Comparison of ENCODE assay signal across 9 cellular contexts in the genomic region with DNA sequence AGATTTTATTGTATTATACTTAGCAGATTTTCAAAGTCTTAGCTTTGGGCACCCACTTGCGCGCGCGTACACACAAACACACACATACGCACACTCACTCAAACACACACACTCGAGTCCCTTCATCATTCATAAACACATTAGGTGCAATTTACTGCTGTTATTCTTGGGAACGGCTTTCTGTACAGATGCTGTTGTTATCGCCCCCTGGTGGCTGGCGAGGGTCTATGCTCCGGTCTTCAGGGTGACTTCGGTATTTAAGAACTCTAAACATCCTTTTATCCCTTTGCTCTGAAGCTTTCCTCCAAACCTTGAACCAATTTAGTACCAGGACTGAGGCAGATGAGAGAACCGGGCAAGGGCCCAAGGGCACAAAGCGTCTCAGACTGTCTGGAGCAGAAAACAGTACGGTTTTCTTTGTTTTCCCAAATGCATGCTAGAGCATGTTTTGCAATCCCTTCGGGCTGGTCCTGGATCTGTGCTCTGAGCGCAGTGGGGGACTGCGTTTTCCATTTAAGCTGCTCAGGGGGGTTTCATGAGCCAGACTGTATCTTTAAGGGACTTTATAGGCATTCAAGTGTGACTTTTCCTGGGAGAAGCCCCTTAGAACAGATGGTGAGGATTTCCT. TPM values are rescaled to one million over a fixed set of nuclear protein-coding genes. Genes with fewer than 3 reads are reported as not detected.
A peak's percentile ranks its signal among the peaks of the same experiment; 100 is the strongest.
DNase-seq lines count a peak whose midpoint lies in the region; ATAC-seq and TF ChIP-seq lines count a peak whose summit lies in the region.
"Had no signal": no experiment of that assay in that cellular context is flagged by ENCODE, and none has a peak within 500 bp of the region (broad histone marks: within the 10 kb centered on the region; RNA-seq: fewer than 3 reads in every experiment).

No MANE protein-coding gene starts in this region.

- DNase-seq in CD14-positive monocyte (ENCODE audit: low spot score) (no peak), NCI-H774 (lab: John Stamatoyannopoulos, UW) (peak; percentile 19), fibroblast of mammary gland (ENCODE audit: low read depth) (peak; percentile 85), tibial artery (peak; percentile 74 to 80)
- peak; percentile 34 for DNase-seq in activated CD8-positive, alpha-beta memory T cell treated with anti-CD3 and anti-CD28 coated beads, Interleukin-2, amount 50 U/mL, for 4 hours
- DNase-seq: activated B cell treated with CpG ODN at 0.5 μM for 24 hours had no signal

- H3K4me1 ChIP-seq in tibial artery: peaks cover 0 to 35% (median 22%) of the 10 kb centered on the region in 4 donors

- H3K27me3 ChIP-seq in neural cell (ENCODE audit: insufficient read depth, low read depth, low read length) (peaks cover 45% of the 10 kb centered on the region), tibial artery (no peaks in the 10 kb centered on the region)

- H3K36me3 Mint-ChIP-seq in CD14-positive monocyte: no peaks in the 10 kb centered on the region

- H3K4me1 Mint-ChIP-seq in CD14-positive monocyte: peaks cover 2% of the 10 kb centered on the region

- H3K9me3 ChIP-seq in neural cell (ENCODE audit: low read length) (no peaks in the 10 kb centered on the region), tibial artery (no peaks in the 10 kb centered on the region)

- H3K9me2 ChIP-seq in neural cell (ENCODE audit: insufficient read depth, low read length): no peaks in the 10 kb centered on the region

- peaks cover 0 to 5% (median 0%) of the 10 kb centered on the region in 7 donors for H3K9me3 Mint-ChIP-seq in CD14-positive monocyte
- H3K9me3 Mint-ChIP-seq: activated B cell treated with CpG ODN at 0.5 μM for 24 hours had no signal

- H3K27me3 Mint-ChIP-seq in CD14-positive monocyte (ENCODE audit: low read depth in 3 of 3): peaks cover 40 to 46% (median 44%) of the 10 kb centered on the region in 3 donors

- H3K79me2 ChIP-seq in neural cell (replicated peaks; ENCODE audit: insufficient read depth, low read length): no peaks in the 10 kb centered on the region

- no peak for TF ChIP-seq EP300 in neural cell (conservative IDR thresholded peaks at IDR 0.05; ENCODE audit: poor library complexity, severe bottlenecking)

- ATAC-seq in GM18907 (IDR thresholded peaks at IDR 0.05; ENCODE audit: unreplicated experiment) (peak; percentile 87), HG03342 (IDR thresholded peaks at IDR 0.05; ENCODE audit: unreplicated experiment) (peak; percentile 79)

- H3K4me3 ChIP-seq in fibroblast of mammary gland (ENCODE audit: control insufficient read depth, low read depth, low read length) (no peak overlapping the region), neural cell (ENCODE audit: low read length) (no peak overlapping the region), tibial artery (peak overlapping the region in 1 of 2 donors; percentile 75)

- TF ChIP-seq CTCF in CD14-positive monocyte (IDR thresholded peaks at IDR 0.05): peak; percentile 90
- peak; percentile 93 for TF ChIP-seq CTCF in fibroblast of mammary gland (conservative IDR thresholded peaks at IDR 0.05; ENCODE audit: control insufficient read depth, insufficient read depth, low read depth, low read length)
- peak; percentile 93 for TF ChIP-seq CTCF in neural cell (IDR thresholded peaks at IDR 0.05; ENCODE audit: poor library complexity, severe bottlenecking)
- TF ChIP-seq CTCF in tibial artery (IDR thresholded peaks at IDR 0.05): peak; percentile 92

- H3K36me3 ChIP-seq in neural cell (ENCODE audit: insufficient read depth, low read length) (no peaks in the 10 kb centered on the region), tibial artery (no peaks in the 10 kb centered on the region)

- intact Hi-C loops in CD14-positive monocyte (cut with micrococcal nuclease) (loop anchor here in 1 of 2 donors (5.0 kb wide), 1 partner anchor 625 kb away; no protein-coding TSS in a partner anchor), tibial artery (cut with DNase I; ENCODE audit: low total_unique reads) (loop anchor here (2.0 to 10.0 kb wide), 2 partner anchors 252 to 316 kb away; no protein-coding TSS in a partner anchor)

- H3K27ac Mint-ChIP-seq in CD14-positive monocyte: no peak overlapping the region
- H3K27ac Mint-ChIP-seq: activated B cell treated with CpG ODN at 0.5 μM for 24 hours had no signal

- H3K4me2 ChIP-seq in neural cell (ENCODE audit: low read length): no peak overlapping the region

- H3F3A ChIP-seq in neural cell (ENCODE audit: insufficient read depth, low read length, poor library complexity, severe bottlenecking): no peaks in the 10 kb centered on the region

- H3K4me3 Mint-ChIP-seq in CD14-positive monocyte: peak overlapping the region in 1 of 2 donors; percentile 81
- H3K4me3 Mint-ChIP-seq: activated B cell treated with CpG ODN at 0.5 μM for 24 hours had no signal

- H3K27ac ChIP-seq in neural cell (ENCODE audit: low read length) (no peak overlapping the region), tibial artery (peak overlapping the region in 1 of 2 donors; percentile 91)

- no peak overlapping the region for H2AFZ ChIP-seq in neural cell (ENCODE audit: low read depth, low read length)

- H3K9ac ChIP-seq in neural cell (ENCODE audit: low read length): no peak overlapping the region

- no peaks in the 10 kb centered on the region for H4K20me1 ChIP-seq in neural cell (ENCODE audit: insufficient read depth)

- peak; percentile 90 for TF ChIP-seq RAD21 in neural cell (conservative IDR thresholded peaks at IDR 0.05)

TF ChIP-seq in neural cell, 6 proteins besides CTCF, POLR2A, EP300 and RAD21:
- TF ChIP-seq TAF1 (IDR thresholded peaks at IDR 0.05; ENCODE audit: low read depth): no peak
- TF ChIP-seq SMC3 (conservative IDR thresholded peaks at IDR 0.05; ENCODE audit: poor library complexity): peak; percentile 97
- TF ChIP-seq, protein P1, sequence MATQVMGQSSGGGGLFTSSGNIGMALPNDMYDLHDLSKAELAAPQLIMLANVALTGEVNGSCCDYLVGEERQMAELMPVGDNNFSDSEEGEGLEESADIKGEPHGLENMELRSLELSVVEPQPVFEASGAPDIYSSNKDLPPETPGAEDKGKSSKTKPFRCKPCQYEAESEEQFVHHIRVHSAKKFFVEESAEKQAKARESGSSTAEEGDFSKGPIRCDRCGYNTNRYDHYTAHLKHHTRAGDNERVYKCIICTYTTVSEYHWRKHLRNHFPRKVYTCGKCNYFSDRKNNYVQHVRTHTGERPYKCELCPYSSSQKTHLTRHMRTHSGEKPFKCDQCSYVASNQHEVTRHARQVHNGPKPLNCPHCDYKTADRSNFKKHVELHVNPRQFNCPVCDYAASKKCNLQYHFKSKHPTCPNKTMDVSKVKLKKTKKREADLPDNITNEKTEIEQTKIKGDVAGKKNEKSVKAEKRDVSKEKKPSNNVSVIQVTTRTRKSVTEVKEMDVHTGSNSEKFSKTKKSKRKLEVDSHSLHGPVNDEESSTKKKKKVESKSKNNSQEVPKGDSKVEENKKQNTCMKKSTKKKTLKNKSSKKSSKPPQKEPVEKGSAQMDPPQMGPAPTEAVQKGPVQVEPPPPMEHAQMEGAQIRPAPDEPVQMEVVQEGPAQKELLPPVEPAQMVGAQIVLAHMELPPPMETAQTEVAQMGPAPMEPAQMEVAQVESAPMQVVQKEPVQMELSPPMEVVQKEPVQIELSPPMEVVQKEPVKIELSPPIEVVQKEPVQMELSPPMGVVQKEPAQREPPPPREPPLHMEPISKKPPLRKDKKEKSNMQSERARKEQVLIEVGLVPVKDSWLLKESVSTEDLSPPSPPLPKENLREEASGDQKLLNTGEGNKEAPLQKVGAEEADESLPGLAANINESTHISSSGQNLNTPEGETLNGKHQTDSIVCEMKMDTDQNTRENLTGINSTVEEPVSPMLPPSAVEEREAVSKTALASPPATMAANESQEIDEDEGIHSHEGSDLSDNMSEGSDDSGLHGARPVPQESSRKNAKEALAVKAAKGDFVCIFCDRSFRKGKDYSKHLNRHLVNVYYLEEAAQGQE (IDR thresholded peaks at IDR 0.05; ENCODE audit: borderline replicate concordance): no peak

RNA-seq across cellular contexts. Expression of a gene that starts 1.7 kb away (rescaled TPM):
- polyA plus RNA-seq in CD14-positive monocyte (not detected), neural cell (0.06 and 1.2 TPM in 2 replicates)
- polyA minus RNA-seq in neural cell: 0.69 and 0.73 TPM in 2 replicates
